In genomic region chr17:10058924-10059683, GRCh38 we compare ENCODE assay signal across 13 cellular contexts.
DNase-seq lines count a peak whose midpoint lies in the region; ATAC-seq, FAIRE-seq and TF ChIP-seq lines count a peak whose summit lies in the region.
"Had no signal": no experiment of that assay in that cellular context is flagged by ENCODE, and none has a peak within 500 bp of the region (broad histone marks: within the 10 kb centered on the region; RNA-seq: fewer than 3 reads in every experiment).

No MANE protein-coding gene starts in this region.

- DNase-seq in right atrium auricular region (ENCODE audit: low spot score) = no peak
- peak; percentile 44 for DNase-seq in superior temporal gyrus (ENCODE audit: extremely low spot score)
- DNase-seq in NCI-H526 (lab: John Stamatoyannopoulos, UW) = no peak
- DNase-seq in mesothelial cell of epicardium (ENCODE audit: low spot score in 2 of 2, unreplicated experiment in 2 of 2) = no peak
- no peak for DNase-seq in kidney
- DNase-seq: NCI-H2081 treated with DMSO at 0.1 percent for 48 hours; stimulated activated CD4-positive, alpha-beta T cell treated with anti-CD3 and anti-CD28 coated beads, Interleukin-4, amount 100 ng/mL, for 1 hour; stimulated activated naive CD8-positive, alpha-beta T cell treated with anti-CD3 and anti-CD28 coated beads, Interleukin-15, amount 100 ng/mL, for 72 hours; SW 1271 had no signal

- H3K4me1 ChIP-seq in right atrium auricular region (peaks cover 0 to 66% of the 10 kb centered on the region in 2 donors), kidney (ENCODE audit: control insufficient read depth in 1 of 2, insufficient read depth in 1 of 2, low read depth in 1 of 2, low read length in 2 of 2) (no peaks in the 10 kb centered on the region)

- no peak overlapping the region for H3K27ac Mint-ChIP-seq in mesothelial cell of epicardium
- H3K27ac Mint-ChIP-seq: activated CD4-positive, alpha-beta memory T cell treated with anti-CD3 and anti-CD28 coated beads for 36 hours had no signal

- no peak for FAIRE-seq in kidney (lab: Jason Lieb, UNC)

- no peaks in the 10 kb centered on the region for H3K27me3 Mint-ChIP-seq in mesothelial cell of epicardium (ENCODE audit: low read depth)
- H3K27me3 Mint-ChIP-seq: activated CD4-positive, alpha-beta memory T cell treated with anti-CD3 and anti-CD28 coated beads for 36 hours; stimulated activated naive CD8-positive, alpha-beta T cell treated with anti-CD3 and anti-CD28 coated beads, Interleukin-15, amount 100 ng/mL, for 72 hours had no signal

- intact Hi-C loops in kidney (cut with DNase I) = no loop called here

- H3K9me3 ChIP-seq in right atrium auricular region = no peaks in the 10 kb centered on the region
- no peaks in the 10 kb centered on the region for H3K9me3 ChIP-seq in kidney (ENCODE audit: control insufficient read depth in 1 of 2, low read length in 2 of 2)
- H3K9me3 ChIP-seq: ovary had no signal

- H3K27ac ChIP-seq in right atrium auricular region (peak overlapping the region; percentile 41 to 72), kidney (ENCODE audit: low read depth in 2 of 2, low read length in 2 of 2) (no peak overlapping the region)
- H3K27ac ChIP-seq: ovary had no signal

- no peak overlapping the region for H3K4me3 ChIP-seq in right atrium auricular region
- H3K4me3 ChIP-seq in kidney (ENCODE audit: low read length in 2 of 2) = no peak overlapping the region
- H3K4me3 ChIP-seq: ovary had no signal

- H3K4me3 Mint-ChIP-seq in mesothelial cell of epicardium = no peak overlapping the region
- H3K4me3 Mint-ChIP-seq: activated CD4-positive, alpha-beta memory T cell treated with anti-CD3 and anti-CD28 coated beads for 36 hours; stimulated activated naive CD8-positive, alpha-beta T cell treated with anti-CD3 and anti-CD28 coated beads, Interleukin-15, amount 100 ng/mL, for 72 hours had no signal

- H3K27me3 ChIP-seq in right atrium auricular region = no peaks in the 10 kb centered on the region
- H3K27me3 ChIP-seq: ovary had no signal

- H3K36me3 ChIP-seq in right atrium auricular region (no peaks in the 10 kb centered on the region), kidney (ENCODE audit: control insufficient read depth in 1 of 2, insufficient read depth in 2 of 2, low read length in 2 of 2) (no peaks in the 10 kb centered on the region)
- H3K36me3 ChIP-seq: ovary had no signal

- H3K36me3 Mint-ChIP-seq in mesothelial cell of epicardium = no peaks in the 10 kb centered on the region
- H3K36me3 Mint-ChIP-seq: activated CD4-positive, alpha-beta memory T cell treated with anti-CD3 and anti-CD28 coated beads for 36 hours had no signal

- H3K9ac ChIP-seq in kidney (ENCODE audit: low read length in 2 of 2) = no peak overlapping the region

- H3K9me3 Mint-ChIP-seq in mesothelial cell of epicardium = no peaks in the 10 kb centered on the region
- H3K9me3 Mint-ChIP-seq: activated CD4-positive, alpha-beta memory T cell treated with anti-CD3 and anti-CD28 coated beads for 36 hours; stimulated activated naive CD8-positive, alpha-beta T cell treated with anti-CD3 and anti-CD28 coated beads, Interleukin-15, amount 100 ng/mL, for 72 hours had no signal

- no peak for TF ChIP-seq CTCF in right atrium auricular region (IDR thresholded peaks at IDR 0.05)
- no peak for TF ChIP-seq CTCF in mesothelial cell of epicardium (IDR thresholded peaks at IDR 0.05; ENCODE audit: unreplicated experiment)
- no peak for TF ChIP-seq CTCF in kidney (IDR thresholded peaks at IDR 0.05; ENCODE audit: borderline replicate concordance, extremely low read depth, insufficient read depth)

- ATAC-seq in GM19351 (IDR thresholded peaks at IDR 0.05; ENCODE audit: unreplicated experiment) (peak; percentile 3), HG03565 (IDR thresholded peaks at IDR 0.05; ENCODE audit: unreplicated experiment) (peak; percentile 27)
- ATAC-seq: stimulated activated naive CD8-positive, alpha-beta T cell treated with anti-CD3 and anti-CD28 coated beads, Interleukin-15, amount 100 ng/mL, for 72 hours had no signal

- peaks cover 43% of the 10 kb centered on the region for H3K4me1 Mint-ChIP-seq in mesothelial cell of epicardium

Comparison
In these comparisons a context has a peak if more than half of its experiments do, and no peak if none do; other contexts are left out.
1. H3K27ac ChIP-seq: peak in right atrium auricular region (2 of 2); none in kidney (0 of 2).